ENCODE assay signal across 17 cellular contexts in the genomic region with DNA sequence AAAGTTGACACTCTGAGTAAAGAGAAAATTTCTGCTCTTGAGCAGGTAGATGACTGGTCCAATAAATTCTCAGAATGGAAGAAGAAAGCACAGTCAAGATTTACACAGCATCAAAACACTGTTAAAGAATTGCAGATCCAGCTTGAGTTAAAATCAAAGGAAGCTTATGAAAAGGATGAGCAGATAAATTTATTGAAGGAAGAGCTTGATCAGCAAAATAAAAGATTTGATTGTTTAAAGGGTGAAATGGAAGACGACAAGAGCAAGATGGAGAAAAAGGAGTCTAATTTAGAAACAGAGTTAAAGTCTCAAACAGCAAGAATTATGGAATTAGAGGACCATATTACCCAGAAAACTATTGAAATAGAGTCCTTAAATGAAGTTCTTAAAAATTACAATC.
"Had no signal": no experiment of that assay in that cellular context is flagged by ENCODE, and none has a peak within 500 bp of the region (broad histone marks: within the 10 kb centered on the region; RNA-seq: fewer than 3 reads in every experiment).

No MANE protein-coding gene starts in this region.

- FAIRE-seq: frontal cortex, pancreas had no signal

- H3K4me3 ChIP-seq: lung, pancreas had no signal

- H3K4me2 ChIP-seq: SK-N-SH had no signal

- ATAC-seq: left cardiac atrium, pancreas, T-cell had no signal

- H3K27ac ChIP-seq: brain microvascular endothelial cell had no signal

- H3K27me3 Mint-ChIP-seq: T-cell, type B pancreatic cell had no signal

- H3K9ac ChIP-seq: SK-N-SH had no signal

- H3K9me3 ChIP-seq: pancreas, SK-N-SH had no signal

- H3K4me1 ChIP-seq: pancreas had no signal

- H3K27ac Mint-ChIP-seq: mesothelial cell of epicardium, type B pancreatic cell had no signal

- H3K4me3 Mint-ChIP-seq: mesothelial cell of epicardium, T-cell, type B pancreatic cell had no signal

- H3K9me3 Mint-ChIP-seq: mesothelial cell of epicardium, T-cell, type B pancreatic cell had no signal

- DNase-seq: activated CD4-positive, alpha-beta T cell treated with anti-CD3 and anti-CD28 coated beads for 1 hour; activated CD4-positive, alpha-beta T cell treated with anti-CD3 and anti-CD28 coated beads, Interleukin-2, amount 50 U/mL, for 48 hours; activated effector memory CD4-positive, alpha-beta T cell treated with Interleukin-2 at 50 U/mL for 16 hours; activated naive CD4-positive, alpha-beta T cell treated with anti-CD3 and anti-CD28 coated beads, Interleukin-2, amount 50 U/mL, for 16 hours; brain microvascular endothelial cell; cerebellar nuclear complex; head of caudate nucleus; left cardiac atrium; pancreas; SK-N-SH; stimulated activated CD4-positive, alpha-beta T cell treated with anti-CD3 and anti-CD28 coated beads, Interleukin-2, amount 100 ng/mL, for 48 hours; stimulated activated naive CD4-positive, alpha-beta T cell; T-cell had no signal

- H3K27me3 ChIP-seq: brain microvascular endothelial cell, pancreas had no signal
